9 cellular contexts compared by ENCODE assay signal in genomic region chr19:13150919-13151604, GRCh38. TPM values are rescaled to one million over a fixed set of nuclear protein-coding genes. Genes with fewer than 3 reads are reported as not detected.
DNase-seq lines count a peak whose midpoint lies in the region; ATAC-seq and TF ChIP-seq lines count a peak whose summit lies in the region.
"Had no signal": no experiment of that assay in that cellular context is flagged by ENCODE, and none has a peak within 500 bp of the region (broad histone marks: within the 10 kb centered on the region; RNA-seq: fewer than 3 reads in every experiment).

No MANE protein-coding gene starts in this region.

- no peak for TF ChIP-seq POLR2A in Peyer's patch (IDR thresholded peaks at IDR 0.05)

- ATAC-seq in GM18868 (IDR thresholded peaks at IDR 0.05; ENCODE audit: unreplicated experiment) (peak; percentile 3), lower lobe of right lung (no peak)

- DNase-seq in Peyer's patch: peak; percentile 30 to 62 (median 60)
- DNase-seq in caudate nucleus (lab: John Stamatoyannopoulos, UW): peak in 5 of 61 donors; percentile 33 to 56 (median 34)
- DNase-seq in lower lobe of right lung: no peak
- DNase-seq in AG08396 (ENCODE audit: low spot score): no peak
- DNase-seq in hippocampal formation (lab: John Stamatoyannopoulos, UW): no peak
- DNase-seq in occipital lobe (lab: John Stamatoyannopoulos, UW): no peak

- H3K27me3 ChIP-seq in Peyer's patch: no peaks in the 10 kb centered on the region
- H3K27me3 ChIP-seq in lower lobe of right lung (ENCODE audit: low read depth): no peaks in the 10 kb centered on the region
- no peaks in the 10 kb centered on the region for H3K27me3 ChIP-seq in subcutaneous abdominal adipose tissue (ENCODE audit: control insufficient read depth in 5 of 5, insufficient read depth in 4 of 5, low read length in 5 of 5)

- TF ChIP-seq CTCF in Peyer's patch (IDR thresholded peaks at IDR 0.05) (no peak), lower lobe of right lung (IDR thresholded peaks at IDR 0.05) (no peak)

- no peaks in the 10 kb centered on the region for H3K36me3 ChIP-seq in Peyer's patch
- H3K36me3 ChIP-seq in lower lobe of right lung: no peaks in the 10 kb centered on the region
- H3K36me3 ChIP-seq in subcutaneous abdominal adipose tissue (ENCODE audit: control insufficient read depth in 5 of 5, insufficient read depth in 5 of 5, low read length in 5 of 5): no peaks in the 10 kb centered on the region

- H3K27ac ChIP-seq in Peyer's patch: peak overlapping the region; percentile 94 to 99 (median 98)
- peak overlapping the region; percentile 98 for H3K27ac ChIP-seq in caudate nucleus (ENCODE audit: low read depth, low read length)
- H3K27ac ChIP-seq in lower lobe of right lung: peak overlapping the region; percentile 100
- peak overlapping the region; percentile 99 for H3K27ac ChIP-seq in subcutaneous abdominal adipose tissue (ENCODE audit: low read depth, low read length)

- H3K9me3 ChIP-seq in Peyer's patch (no peaks in the 10 kb centered on the region), lower lobe of right lung (no peaks in the 10 kb centered on the region), subcutaneous abdominal adipose tissue (ENCODE audit: control insufficient read depth in 5 of 5, low read length in 5 of 5) (no peaks in the 10 kb centered on the region)

- H3K9ac ChIP-seq in subcutaneous abdominal adipose tissue (ENCODE audit: low read length in 5 of 5): peak overlapping the region; percentile 95 to 100 (median 99)

- H3K4me3 ChIP-seq in Peyer's patch: peak overlapping the region; percentile 72 to 93 (median 88)
- peak overlapping the region; percentile 97 for H3K4me3 ChIP-seq in lower lobe of right lung
- peak overlapping the region; percentile 85 to 99 (median 97) for H3K4me3 ChIP-seq in subcutaneous abdominal adipose tissue (ENCODE audit: low read depth in 1 of 5, low read length in 5 of 5)

- intact Hi-C loops in lower lobe of right lung (cut with DNase I): no loop called here

- H3K4me1 ChIP-seq in Peyer's patch (peaks cover 0 to 32% (median 6%) of the 10 kb centered on the region in 4 donors), lower lobe of right lung (peaks cover 24% of the 10 kb centered on the region), subcutaneous abdominal adipose tissue (ENCODE audit: control insufficient read depth in 5 of 5, insufficient read depth in 5 of 5, low read length in 5 of 5) (peaks cover 6 to 50% (median 38%) of the 10 kb centered on the region in 5 donors)

RNA-seq across cellular contexts. Expression of gene IER2, which starts 0.9 kb away (rescaled TPM):
- total RNA-seq in Peyer's patch: 100 to 1,000 TPM in 1 of 4 donors, 10 to 100 TPM in 3; 72.2 to 229 (median 85.6) TPM
- 80.2 TPM for total RNA-seq in lower lobe of right lung
- total RNA-seq in occipital lobe: 9.4 TPM

RNA-seq across cellular contexts. Expression of gene STX10, which starts 0.9 kb away (rescaled TPM):
- total RNA-seq in Peyer's patch (100 to 1,000 TPM in 2 of 4 donors, 10 to 100 TPM in 2; 78.1 to 199 (median 107) TPM), lower lobe of right lung (82.7 TPM), occipital lobe (20.3 TPM)

RNA-seq across cellular contexts. Expression of gene NACC1, which starts 33.0 kb away (rescaled TPM):
- 10 to 100 TPM; 21.5 to 48.0 (median 37.1) TPM for total RNA-seq in Peyer's patch
- total RNA-seq in lower lobe of right lung: 35.2 TPM
- total RNA-seq in occipital lobe: 13.1 TPM

RNA-seq across cellular contexts. Expression of gene TRMT1, which starts 34.5 kb away (rescaled TPM):
- total RNA-seq in Peyer's patch (10 to 100 TPM; 27.1 to 71.8 (median 28.3) TPM), lower lobe of right lung (29.3 TPM), occipital lobe (27.1 TPM)

RNA-seq across cellular contexts. Expression of gene LYL1, which starts 48.4 kb away (rescaled TPM):
- total RNA-seq in Peyer's patch: 10 to 100 TPM in 1 of 4 donors, 1 to 10 TPM in 3; 1.2 to 21.5 (median 4.9) TPM
- total RNA-seq in lower lobe of right lung: 27.2 TPM
- 3.3 TPM for total RNA-seq in occipital lobe
- total RNA-seq: SK-MEL-5 had no signal

Comparison
In these comparisons a context has a peak if more than half of its experiments do, and no peak if none do; other contexts are left out.
1. DNase-seq: peak in Peyer's patch (3 of 3); none in lower lobe of right lung (single experiment), AG08396 (single experiment), hippocampal formation (0 of 2) and occipital lobe (single experiment).
2. Peak in every context shown above with its lines, with median percentiles within 50 percentile points of each other: H3K27ac ChIP-seq and H3K4me3 ChIP-seq.